ENCODE assay signal across 8 cellular contexts in the genomic region with DNA sequence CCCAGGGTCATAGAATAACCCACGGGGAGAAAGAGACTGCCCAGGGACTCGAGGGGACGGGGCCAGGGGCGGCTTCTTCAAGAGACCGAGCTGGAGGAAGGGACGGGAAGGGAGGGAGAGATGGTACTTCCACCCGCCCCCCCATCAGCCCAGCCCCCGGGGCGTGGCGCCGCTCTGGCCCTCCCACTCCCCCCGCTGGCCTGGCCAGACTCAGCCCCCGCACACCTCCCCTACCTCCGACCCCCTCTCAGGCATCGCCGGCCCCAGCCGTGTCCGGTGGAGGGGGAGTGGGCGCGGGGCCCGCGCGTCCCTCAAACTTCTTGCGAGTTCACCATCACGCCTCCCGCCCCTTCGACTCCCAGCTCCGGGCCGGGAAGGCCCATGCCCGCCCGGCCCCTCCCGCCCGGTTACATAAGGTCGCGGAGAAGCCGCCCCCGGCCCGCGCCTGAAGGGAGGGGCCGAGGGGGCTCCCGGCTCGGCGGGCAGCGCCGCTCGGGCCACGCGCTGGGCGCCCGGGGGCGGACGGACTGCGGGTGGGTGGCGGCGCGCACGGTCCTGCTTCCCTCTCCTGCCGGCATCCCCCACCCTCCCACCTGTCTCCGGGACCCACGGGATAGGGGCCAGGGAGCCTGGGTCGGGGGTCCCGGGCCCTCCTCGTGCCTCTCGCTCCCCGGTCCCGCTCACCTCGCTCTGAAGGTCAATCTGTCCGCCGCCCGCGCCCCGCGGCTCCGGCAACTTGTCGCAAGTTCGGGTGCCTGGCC. TPM values are rescaled to one million over a fixed set of nuclear protein-coding genes. Genes with fewer than 3 reads are reported as not detected.
DNase-seq lines count a peak whose midpoint lies in the region; ATAC-seq and TF ChIP-seq lines count a peak whose summit lies in the region.

No MANE protein-coding gene starts in this region.

- peak overlapping the region; percentile 74 for H3K4me3 Mint-ChIP-seq in osteocyte (ENCODE audit: unreplicated experiment)

- H3K27ac ChIP-seq in Karpas-422 (ENCODE audit: low read length) (peak overlapping the region; percentile 99), thoracic aorta (peak overlapping the region; percentile 92 to 94)

- TF ChIP-seq CTCF in osteocyte (IDR thresholded peaks at IDR 0.05) (no peak), thoracic aorta (IDR thresholded peaks at IDR 0.05) (no peak)

- no peaks in the 10 kb centered on the region for H4K20me1 ChIP-seq in Karpas-422 (ENCODE audit: insufficient read depth, low read depth, low read length)

- H3K4me3 ChIP-seq in Karpas-422 (ENCODE audit: low read length) = peak overlapping the region; percentile 73
- H3K4me3 ChIP-seq in thoracic aorta = peak overlapping the region; percentile 97

- H3K79me2 ChIP-seq in Karpas-422 (ENCODE audit: low read length) = peaks cover 37% of the 10 kb centered on the region

- intact Hi-C loops in Right ventricle myocardium inferior (cut with DNase I) = loop anchor here (1.0 to 2.0 kb wide), 3 partner anchors 29 to 52 kb away; partner anchors contain the start of genes FRS3 and TOMM6

- H3K27ac Mint-ChIP-seq in osteocyte (ENCODE audit: unreplicated experiment) = peak overlapping the region; percentile 73

- DNase-seq in DMS53 (lab: John Stamatoyannopoulos, UW) (peak; percentile 85), Karpas-422 (peak; percentile 96), SKM-1 (lab: John Stamatoyannopoulos, UW; ENCODE audit: unreplicated experiment) (peak; percentile 79), Right ventricle myocardium inferior (ENCODE audit: missing footprints) (peak; percentile 93), osteocyte (ENCODE audit: extremely low spot score, unreplicated experiment) (peak; percentile 92), thoracic aorta (ENCODE audit: low spot score) (peak; percentile 33)
- peak; percentile 14 for DNase-seq in activated naive CD8-positive, alpha-beta T cell treated with anti-CD3 and anti-CD28 coated beads, Interleukin-2, amount 50 U/mL, for 16 hours (ENCODE audit: low read depth, low spot score)

- peak overlapping the region; percentile 76 for H3K4me2 ChIP-seq in Karpas-422 (ENCODE audit: low read depth, low read length, poor library complexity, severe bottlenecking)

- H2AFZ ChIP-seq in Karpas-422 (ENCODE audit: low read length) = no peak overlapping the region

- peaks cover 48% of the 10 kb centered on the region for H3K4me1 ChIP-seq in Karpas-422 (ENCODE audit: low read length)
- H3K4me1 ChIP-seq in thoracic aorta (ENCODE audit: control insufficient read depth in 1 of 2, low read depth in 2 of 2) = peaks cover 24 to 45% of the 10 kb centered on the region in 2 donors

- H3K36me3 Mint-ChIP-seq in osteocyte (ENCODE audit: unreplicated experiment) = no peaks in the 10 kb centered on the region

- H3K36me3 ChIP-seq in Karpas-422 (ENCODE audit: insufficient read depth, low read length) (no peaks in the 10 kb centered on the region), thoracic aorta (no peaks in the 10 kb centered on the region)

- no peaks in the 10 kb centered on the region for H3K27me3 Mint-ChIP-seq in osteocyte (ENCODE audit: unreplicated experiment)

- H3K9ac ChIP-seq in Karpas-422 (ENCODE audit: low read length) = peak overlapping the region; percentile 89

- H3K4me1 Mint-ChIP-seq in osteocyte (ENCODE audit: unreplicated experiment) = peaks cover 26% of the 10 kb centered on the region

- peak; percentile 16 for ATAC-seq in GM21576 (IDR thresholded peaks at IDR 0.05; ENCODE audit: unreplicated experiment)
- ATAC-seq in Right ventricle myocardium inferior = peak; percentile 83
- peak; percentile 25 for ATAC-seq in thoracic aorta (ENCODE audit: insufficient number of reproducible peaks, low FRiP score, low read depth)

- H3K9me3 ChIP-seq in Karpas-422 (ENCODE audit: low read length) (no peaks in the 10 kb centered on the region), thoracic aorta (no peaks in the 10 kb centered on the region)

- no peaks in the 10 kb centered on the region for H3K27me3 ChIP-seq in Karpas-422 (ENCODE audit: low read length)
- H3K27me3 ChIP-seq in thoracic aorta (replicated peaks; ENCODE audit: insufficient read depth) = no peaks in the 10 kb centered on the region

- no peaks in the 10 kb centered on the region for H3K9me2 ChIP-seq in Karpas-422 (replicated peaks; ENCODE audit: insufficient read depth, low read length)

- H3K9me3 Mint-ChIP-seq in osteocyte (ENCODE audit: unreplicated experiment) = no peaks in the 10 kb centered on the region

RNA-seq across cellular contexts. Expression of gene TFEB, which starts 0.6 kb away (rescaled TPM):
- 72.3 and 117 TPM in 2 replicates for total RNA-seq in Karpas-422 (2014; rRNA removed; shearing (Covaris generic); ENCODE audit: low replicate concordance)
- total RNA-seq in Right ventricle myocardium inferior = 39.5 TPM
- 8.9 and 11.1 TPM in 2 replicates for total RNA-seq in osteocyte
- 10 to 100 TPM; 22.9 to 23.8 TPM for total RNA-seq in thoracic aorta

RNA-seq across cellular contexts. Expression of gene PGC, which starts 12.4 kb away (rescaled TPM):
- total RNA-seq in Karpas-422 (2014; rRNA removed; shearing (Covaris generic); ENCODE audit: low replicate concordance) = not detected in 2 replicates
- not detected for total RNA-seq in Right ventricle myocardium inferior
- total RNA-seq in osteocyte = not detected in 2 replicates
- 10 to 100 TPM in 1 of 2 donors, not detected in 1; 53.1 TPM for total RNA-seq in thoracic aorta

RNA-seq across cellular contexts. Expression of gene FRS3, which starts 44.9 kb away (rescaled TPM):
- total RNA-seq in Karpas-422 (2014; rRNA removed; shearing (Covaris generic); ENCODE audit: low replicate concordance) = 4.8 and 9.5 TPM in 2 replicates
- total RNA-seq in Right ventricle myocardium inferior = 5.1 TPM
- total RNA-seq in osteocyte = 3.4 and 3.9 TPM in 2 replicates
- 1 to 10 TPM; 2.6 to 3.2 TPM for total RNA-seq in thoracic aorta

RNA-seq across cellular contexts. Expression of gene PRICKLE4, which starts 45.7 kb away (rescaled TPM):
- 0.41 and 2.8 TPM in 2 replicates for total RNA-seq in Karpas-422 (2014; rRNA removed; shearing (Covaris generic); ENCODE audit: low replicate concordance)
- total RNA-seq in Right ventricle myocardium inferior (3.3 TPM), osteocyte (1.9 and 2.3 TPM in 2 replicates), thoracic aorta (1 to 10 TPM; 3.1 to 4.6 TPM)

RNA-seq across cellular contexts. Expression of gene TOMM6, which starts 52.6 kb away (rescaled TPM):
- total RNA-seq in Karpas-422 (2014; rRNA removed; shearing (Covaris generic); ENCODE audit: low replicate concordance) = 119 and 229 TPM in 2 replicates
- total RNA-seq in Right ventricle myocardium inferior (226 TPM), osteocyte (133 TPM in 2 replicates), thoracic aorta (10 to 100 TPM; 62.7 to 63.1 TPM)

Comparison
In these comparisons a context has a peak if more than half of its experiments do, and no peak if none do; other contexts are left out.
1. Peak in every context shown above with its lines: DNase-seq, ATAC-seq, H3K4me3 ChIP-seq and H3K27ac ChIP-seq.
2. DNase-seq: peak in every context shown above with its lines; median percentile 96 in Karpas-422; 93 in Right ventricle myocardium inferior; 92 in osteocyte; 85 in DMS53; 79 in SKM-1; 33 in thoracic aorta; 14 in activated naive CD8-positive, alpha-beta T cell treated with anti-CD3 and anti-CD28 coated beads, Interleukin-2, amount 50 U/mL, for 16 hours.
3. ATAC-seq: peak in every context shown above with its lines; median percentile 83 in Right ventricle myocardium inferior; 25 in thoracic aorta; 16 in GM21576.